Comparison of ENCODE assay signal across 8 cellular contexts in the genomic region with DNA sequence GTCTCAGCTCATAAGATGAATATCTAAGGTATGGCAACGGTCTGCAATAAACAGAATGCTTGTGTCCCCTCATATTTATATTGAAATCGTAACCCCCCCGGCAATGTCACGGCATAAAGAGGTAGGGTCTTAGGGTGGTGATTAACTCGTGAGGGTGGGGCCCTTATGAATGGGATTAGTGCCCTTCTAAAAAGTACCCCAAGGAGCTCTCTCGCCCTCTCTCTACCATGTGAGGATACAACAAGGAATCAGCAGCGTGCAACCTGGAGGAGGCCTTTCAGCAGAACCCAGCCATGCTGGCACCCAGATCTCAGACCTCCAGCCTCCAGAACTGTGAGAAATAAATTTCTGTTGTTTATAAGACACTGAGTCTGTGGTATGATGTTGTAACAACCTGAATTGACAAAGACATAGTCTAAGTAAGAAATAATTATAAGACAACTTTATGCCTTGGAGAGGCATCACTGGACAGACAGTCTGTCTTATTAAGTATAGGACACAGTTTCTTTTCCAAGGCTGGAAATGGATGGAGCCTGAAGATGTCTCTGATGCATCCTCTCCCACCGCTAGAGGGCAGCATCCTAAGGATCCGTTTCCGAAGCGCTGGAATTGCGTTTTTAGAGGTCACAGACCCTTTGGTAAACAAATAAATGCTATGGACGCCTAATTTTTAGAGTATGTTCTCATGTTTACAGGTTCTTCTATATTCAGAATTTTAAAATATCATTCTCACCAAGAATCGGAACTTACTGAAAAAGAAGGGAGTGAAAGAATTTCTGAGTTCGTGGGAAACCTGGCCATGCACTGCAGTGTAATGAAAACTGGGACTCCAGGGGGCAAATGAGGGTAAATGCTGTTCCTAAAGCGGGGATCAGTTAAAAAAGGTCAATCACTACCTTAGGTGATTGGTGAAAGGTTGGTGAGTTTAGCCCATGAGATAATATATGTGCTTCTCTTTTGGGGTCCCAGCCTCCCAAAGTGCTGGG. TPM values are rescaled to one million over a fixed set of nuclear protein-coding genes. Genes with fewer than 3 reads are reported as not detected.
A peak's percentile ranks its signal among the peaks of the same experiment; 100 is the strongest.
DNase-seq lines count a peak whose midpoint lies in the region; ATAC-seq and FAIRE-seq lines count a peak whose summit lies in the region.

No MANE protein-coding gene starts in this region.

- H3K4me3 Mint-ChIP-seq in activated T-cell treated with anti-CD3 and anti-CD28 coated beads, Interleukin-2, amount 50 U/mL, for 4 hours, result no peak overlapping the region

- no peak overlapping the region for H3K27ac ChIP-seq in small intestine (ENCODE audit: low read depth in 1 of 2, low read length in 1 of 2)

- no peak for ATAC-seq in activated T-cell treated with anti-CD3 and anti-CD28 coated beads, Interleukin-2, amount 50 U/mL, for 4 hours
- ATAC-seq in left cardiac atrium (no peak), HG03571 (IDR thresholded peaks at IDR 0.05; ENCODE audit: unreplicated experiment) (no peak), GM21576 (IDR thresholded peaks at IDR 0.05; ENCODE audit: unreplicated experiment) (no peak)

- FAIRE-seq in small intestine (lab: Jason Lieb, UNC), result no peak

- intact Hi-C loops in left cardiac atrium (cut with DNase I), result no loop called here

- H3K27me3 ChIP-seq in small intestine (ENCODE audit: control insufficient read depth in 2 of 2, insufficient read depth in 2 of 2, low read length in 2 of 2), result no peaks in the 10 kb centered on the region

- H3K36me3 Mint-ChIP-seq in activated T-cell treated with anti-CD3 and anti-CD28 coated beads, Interleukin-2, amount 50 U/mL, for 4 hours (ENCODE audit: insufficient read depth), result no peaks in the 10 kb centered on the region

- H3K4me1 Mint-ChIP-seq in activated T-cell treated with anti-CD3 and anti-CD28 coated beads, Interleukin-2, amount 50 U/mL, for 4 hours (ENCODE audit: low read depth), result peaks cover 3% of the 10 kb centered on the region

- H3K36me3 ChIP-seq in small intestine (ENCODE audit: control insufficient read depth in 2 of 2, insufficient read depth in 2 of 2, low read length in 2 of 2), result no peaks in the 10 kb centered on the region

- 43 to 45% (median 43%) methylated on average over 16 of the region's 16 CpGs for WGBS in small intestine, 3 donors

- no peak overlapping the region for H3K4me3 ChIP-seq in small intestine (ENCODE audit: low read depth in 1 of 2, low read length in 2 of 2)

- H3K9me3 ChIP-seq in small intestine (ENCODE audit: control insufficient read depth, low read depth), result no peaks in the 10 kb centered on the region

- peak; percentile 77 for DNase-seq in activated effector memory CD4-positive, alpha-beta T cell treated with anti-CD3 and anti-CD28 coated beads, Interleukin-2, amount 50 U/mL, for 16 hours
- DNase-seq in activated effector memory CD4-positive, alpha-beta T cell treated with Interleukin-2 at 50 U/mL for 16 hours, result no peak
- DNase-seq in NCI-H226 (peak; percentile 7), left cardiac atrium (peak; percentile 53), small intestine (peak; percentile 49)
- DNase-seq in activated T-cell treated with anti-CD3 and anti-CD28 coated beads, Interleukin-2, amount 50 U/mL, for 4 hours, result peak; percentile 45

- H3K9me3 Mint-ChIP-seq in activated T-cell treated with anti-CD3 and anti-CD28 coated beads, Interleukin-2, amount 50 U/mL, for 4 hours, result peaks cover 4% of the 10 kb centered on the region

- no peaks in the 10 kb centered on the region for H3K4me1 ChIP-seq in small intestine (ENCODE audit: control insufficient read depth in 2 of 2, insufficient read depth in 1 of 2, low read depth in 1 of 2, low read length in 1 of 2)

- peaks cover 5% of the 10 kb centered on the region for H3K27me3 Mint-ChIP-seq in activated T-cell treated with anti-CD3 and anti-CD28 coated beads, Interleukin-2, amount 50 U/mL, for 4 hours (ENCODE audit: low read depth)

RNA-seq across cellular contexts. Expression of a gene that starts 13.3 kb away (rescaled TPM):
- total RNA-seq in activated T-cell treated with anti-CD3 and anti-CD28 coated beads, Interleukin-2, amount 50 U/mL, for 4 hours, result not detected
- not detected for total RNA-seq in left cardiac atrium
- not detected for polyA plus RNA-seq in small intestine

RNA-seq across cellular contexts. Expression of a gene that starts 27.6 kb away (rescaled TPM):
- total RNA-seq in activated T-cell treated with anti-CD3 and anti-CD28 coated beads, Interleukin-2, amount 50 U/mL, for 4 hours, result 1 to 10 TPM in 2 of 3 donors, not detected in 1; 1.2 to 2.3 TPM
- not detected for total RNA-seq in left cardiac atrium
- 10 to 100 TPM in 1 of 3 donors, not detected in 2; 27.3 TPM for polyA plus RNA-seq in small intestine
